Comparison of ENCODE assay signal across 8 cellular contexts in genomic region chr21:37582613-37583012, GRCh38.
DNase-seq lines count a peak whose midpoint lies in the region; ATAC-seq and TF ChIP-seq lines count a peak whose summit lies in the region.

No MANE protein-coding gene starts in this region.

- no peak for TF ChIP-seq POLR2A in NB4 (IDR thresholded peaks at IDR 0.05; ENCODE audit: extremely low read depth, insufficient read length)

- H3K9me3 Mint-ChIP-seq in activated CD4-positive, alpha-beta memory T cell treated with anti-CD3 and anti-CD28 coated beads for 36 hours, result peaks cover 19% of the 10 kb centered on the region
- H3K9me3 Mint-ChIP-seq in activated CD4-positive, alpha-beta memory T cell treated with anti-CD3 and anti-CD28 coated beads, Interleukin-2, amount 10 ng/mL, durations not matched to agents 7 days and 5 days, result peaks cover 13% of the 10 kb centered on the region
- H3K9me3 Mint-ChIP-seq in CD4-positive, alpha-beta memory T cell, result peaks cover 0 to 32% (median 24%) of the 10 kb centered on the region in 8 donors

- POLR2A ChIA-PET in activated CD4-positive, alpha-beta memory T cell treated with anti-CD3 and anti-CD28 coated beads for 36 hours (lab: Charles Lee), result interaction anchor here (0.6 kb wide), 1 partner anchor 279 kb away, joined by 3 read pairs; no protein-coding TSS in a partner anchor
- POLR2A ChIA-PET in activated CD4-positive, alpha-beta memory T cell treated with anti-CD3 and anti-CD28 coated beads, Interleukin-2, amount 10 ng/mL, durations not matched to agents 7 days and 5 days (lab: Charles Lee), result no interaction called here
- POLR2A ChIA-PET in CD4-positive, alpha-beta memory T cell (lab: Charles Lee; ENCODE audit: partially characterized antibody), result no interaction called here

- H3K4me3 Mint-ChIP-seq in activated CD4-positive, alpha-beta memory T cell treated with anti-CD3 and anti-CD28 coated beads for 36 hours, result no peak overlapping the region
- no peak overlapping the region for H3K4me3 Mint-ChIP-seq in activated CD4-positive, alpha-beta memory T cell treated with anti-CD3 and anti-CD28 coated beads, Interleukin-2, amount 10 ng/mL, durations not matched to agents 7 days and 5 days
- H3K4me3 Mint-ChIP-seq in CD4-positive, alpha-beta memory T cell, result no peak overlapping the region

- no peaks in the 10 kb centered on the region for H3K4me1 Mint-ChIP-seq in activated CD4-positive, alpha-beta memory T cell treated with anti-CD3 and anti-CD28 coated beads for 36 hours (ENCODE audit: low read depth)
- peaks cover 1% of the 10 kb centered on the region for H3K4me1 Mint-ChIP-seq in activated CD4-positive, alpha-beta memory T cell treated with anti-CD3 and anti-CD28 coated beads, Interleukin-2, amount 10 ng/mL, durations not matched to agents 7 days and 5 days
- H3K4me1 Mint-ChIP-seq in CD4-positive, alpha-beta memory T cell, result no peaks in the 10 kb centered on the region

- H3K27ac ChIP-seq in brain microvascular endothelial cell (no peak overlapping the region), left lung (no peak overlapping the region)
- no peak overlapping the region for H3K27ac ChIP-seq in CD4-positive, alpha-beta memory T cell (ENCODE audit: low read depth, low read length)

- H3K4me3 ChIP-seq in NB4 (ENCODE audit: low read depth, low read length) (no peak overlapping the region), brain microvascular endothelial cell (ENCODE audit: low read depth, low read length) (no peak overlapping the region), left lung (no peak overlapping the region)
- H3K4me3 ChIP-seq in CD4-positive, alpha-beta memory T cell (ENCODE audit: low read length in 2 of 2), result no peak overlapping the region

- intact Hi-C loops in activated CD4-positive, alpha-beta memory T cell treated with anti-CD3 and anti-CD28 coated beads for 36 hours (cut with micrococcal nuclease), result no loop called here
- intact Hi-C loops in left lung (cut with DNase I), result no loop called here
- intact Hi-C loops in CD4-positive, alpha-beta memory T cell (cut with micrococcal nuclease), result no loop called here

- in situ Hi-C loops in brain microvascular endothelial cell (cut with HindIII; ENCODE audit: low pct_ligation_motif_present, low sequenced_read_pairs), result no loop called here

- TF ChIP-seq CTCF in NB4 (IDR thresholded peaks at IDR 0.05; ENCODE audit: low read depth, low read length), result peak; percentile 61
- TF ChIP-seq CTCF in brain microvascular endothelial cell (IDR thresholded peaks at IDR 0.05; ENCODE audit: low read depth, low read length, missing control alignments), result peak; percentile 90
- TF ChIP-seq CTCF in left lung (IDR thresholded peaks at IDR 0.05), result peak; percentile 19 to 57

- CTCF ChIA-PET in activated CD4-positive, alpha-beta memory T cell treated with anti-CD3 and anti-CD28 coated beads for 36 hours (lab: Charles Lee), result interaction anchor here (1.0 kb wide), 1 partner anchor 20 kb away, joined by 3 read pairs; no protein-coding TSS in a partner anchor
- CTCF ChIA-PET in activated CD4-positive, alpha-beta memory T cell treated with anti-CD3 and anti-CD28 coated beads, Interleukin-2, amount 10 ng/mL, durations not matched to agents 7 days and 5 days (lab: Charles Lee), result no interaction called here
- CTCF ChIA-PET in CD4-positive, alpha-beta memory T cell (lab: Charles Lee; ENCODE audit: partially characterized antibody), result no interaction called here

- H3K36me3 ChIP-seq in brain microvascular endothelial cell (replicated peaks), result no peaks in the 10 kb centered on the region
- no peaks in the 10 kb centered on the region for H3K36me3 ChIP-seq in left lung
- no peaks in the 10 kb centered on the region for H3K36me3 ChIP-seq in CD4-positive, alpha-beta memory T cell (ENCODE audit: insufficient read depth, low read length)

- peak; percentile 22 for DNase-seq in activated CD4-positive, alpha-beta memory T cell treated with anti-CD3 and anti-CD28 coated beads for 36 hours
- no peak for DNase-seq in activated CD4-positive, alpha-beta memory T cell treated with anti-CD3 and anti-CD28 coated beads, Interleukin-2, amount 10 ng/mL, durations not matched to agents 7 days and 5 days
- DNase-seq in NB4 (ENCODE audit: low read depth) (peak; percentile 65), brain microvascular endothelial cell (peak; percentile 61), left lung (no peak), cerebellar nuclear complex (lab: John Stamatoyannopoulos, UW) (no peak), NK-92 (lab: John Stamatoyannopoulos, UW; ENCODE audit: unreplicated experiment) (no peak)
- no peak for DNase-seq in CD4-positive, alpha-beta memory T cell

- ATAC-seq in left lung, result peak; percentile 79

- H3K4me1 ChIP-seq in left lung, result no peaks in the 10 kb centered on the region
- H3K4me1 ChIP-seq in CD4-positive, alpha-beta memory T cell (ENCODE audit: insufficient read depth, low read length), result no peaks in the 10 kb centered on the region

- H3K27me3 ChIP-seq in brain microvascular endothelial cell (replicated peaks) (no peaks in the 10 kb centered on the region), left lung (no peaks in the 10 kb centered on the region)
- H3K27me3 ChIP-seq in CD4-positive, alpha-beta memory T cell (ENCODE audit: insufficient read depth, low read length), result no peaks in the 10 kb centered on the region

- H3K27me3 Mint-ChIP-seq in activated CD4-positive, alpha-beta memory T cell treated with anti-CD3 and anti-CD28 coated beads for 36 hours, result peaks cover 7% of the 10 kb centered on the region
- H3K27me3 Mint-ChIP-seq in activated CD4-positive, alpha-beta memory T cell treated with anti-CD3 and anti-CD28 coated beads, Interleukin-2, amount 10 ng/mL, durations not matched to agents 7 days and 5 days, result peaks cover 15% of the 10 kb centered on the region
- peaks cover 7 to 10% of the 10 kb centered on the region in 2 donors for H3K27me3 Mint-ChIP-seq in CD4-positive, alpha-beta memory T cell

- H3K27ac Mint-ChIP-seq in activated CD4-positive, alpha-beta memory T cell treated with anti-CD3 and anti-CD28 coated beads for 36 hours, result no peak overlapping the region
- no peak overlapping the region for H3K27ac Mint-ChIP-seq in activated CD4-positive, alpha-beta memory T cell treated with anti-CD3 and anti-CD28 coated beads, Interleukin-2, amount 10 ng/mL, durations not matched to agents 7 days and 5 days
- no peak overlapping the region for H3K27ac Mint-ChIP-seq in CD4-positive, alpha-beta memory T cell

- peaks cover 6% of the 10 kb centered on the region for H3K36me3 Mint-ChIP-seq in activated CD4-positive, alpha-beta memory T cell treated with anti-CD3 and anti-CD28 coated beads for 36 hours
- no peaks in the 10 kb centered on the region for H3K36me3 Mint-ChIP-seq in activated CD4-positive, alpha-beta memory T cell treated with anti-CD3 and anti-CD28 coated beads, Interleukin-2, amount 10 ng/mL, durations not matched to agents 7 days and 5 days (ENCODE audit: low read depth)
- peaks cover 0 to 10% of the 10 kb centered on the region in 2 donors for H3K36me3 Mint-ChIP-seq in CD4-positive, alpha-beta memory T cell

- peaks cover 0 to 20% of the 10 kb centered on the region in 2 donors for H3K9me3 ChIP-seq in left lung
- H3K9me3 ChIP-seq in CD4-positive, alpha-beta memory T cell (ENCODE audit: control insufficient read depth in 1 of 2, low read length in 2 of 2), result no peaks in the 10 kb centered on the region

Comparison
In these comparisons a context has a peak if more than half of its experiments do, and no peak if none do; other contexts are left out.
1. DNase-seq: peak in activated CD4-positive, alpha-beta memory T cell treated with anti-CD3 and anti-CD28 coated beads for 36 hours (single experiment), NB4 (single experiment) and brain microvascular endothelial cell (single experiment); none in activated CD4-positive, alpha-beta memory T cell treated with anti-CD3 and anti-CD28 coated beads, Interleukin-2, amount 10 ng/mL, durations not matched to agents 7 days and 5 days (single experiment), left lung (0 of 2), CD4-positive, alpha-beta memory T cell (0 of 5), cerebellar nuclear complex (0 of 2) and NK-92 (single experiment).
2. CTCF ChIP-seq: peak in every context shown above with its lines; median percentile 90 in brain microvascular endothelial cell; 61 in NB4; 38 in left lung.